Comparison of ENCODE assay signal across 8 cellular contexts in genomic region chr17:83079340-83079747, GRCh38. TPM values are rescaled to one million over a fixed set of nuclear protein-coding genes. Genes with fewer than 3 reads are reported as not detected.
A peak's percentile ranks its signal among the peaks of the same experiment; 100 is the strongest.
DNase-seq lines count a peak whose midpoint lies in the region; ATAC-seq and TF ChIP-seq lines count a peak whose summit lies in the region.

A gene with protein sequence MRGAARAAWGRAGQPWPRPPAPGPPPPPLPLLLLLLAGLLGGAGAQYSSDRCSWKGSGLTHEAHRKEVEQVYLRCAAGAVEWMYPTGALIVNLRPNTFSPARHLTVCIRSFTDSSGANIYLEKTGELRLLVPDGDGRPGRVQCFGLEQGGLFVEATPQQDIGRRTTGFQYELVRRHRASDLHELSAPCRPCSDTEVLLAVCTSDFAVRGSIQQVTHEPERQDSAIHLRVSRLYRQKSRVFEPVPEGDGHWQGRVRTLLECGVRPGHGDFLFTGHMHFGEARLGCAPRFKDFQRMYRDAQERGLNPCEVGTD (plus strand): TSS chr17:83079609. CDS start chr17:83079816, 207 bp downstream.

- TF ChIP-seq POLR2A in HCT116 (IDR thresholded peaks at IDR 0.05; ENCODE audit: borderline replicate concordance, extremely low read depth, insufficient read depth, insufficient read length) = peak; percentile 56

- no peak for TF ChIP-seq RAD21 in HCT116 (IDR thresholded peaks at IDR 0.05; ENCODE audit: low read depth)

- intact Hi-C loops in HCT116 (cut with micrococcal nuclease) = no loop called here

- no peaks in the 10 kb centered on the region for H3K4me1 ChIP-seq in DND-41 (ENCODE audit: insufficient read depth, low read length)
- H3K4me1 ChIP-seq in HCT116 (ENCODE audit: control insufficient read depth in 1 of 2, insufficient read depth in 2 of 2, low read length in 2 of 2) = peaks cover 27 to 40% of the 10 kb centered on the region in 2 experiments
- peaks cover 50% of the 10 kb centered on the region for H3K4me1 ChIP-seq in OCI-LY1 (ENCODE audit: insufficient read depth, low read length, severe bottlenecking)

- H3K27ac ChIP-seq in DND-41 (ENCODE audit: low read length) = no peak within 1 kb of the TSS
- H3K27ac ChIP-seq in HCT116 (ENCODE audit: low read depth, low read length) = peak within 1 kb of the TSS; percentile 78
- no peak within 1 kb of the TSS for H3K27ac ChIP-seq in OCI-LY1 (ENCODE audit: low read depth, low read length, poor library complexity, severe bottlenecking)

- no peaks in the 10 kb centered on the region for H3K27me3 Mint-ChIP-seq in activated T-helper 17 cell treated with anti-CD3 and anti-CD28 coated beads, Interleukin-2, amount 50 U/mL, for 72 hours
- peaks cover 0 to 11% (median 0%) of the 10 kb centered on the region in 5 donors for H3K27me3 Mint-ChIP-seq in naive thymus-derived CD8-positive, alpha-beta T cell
- peaks cover 20% of the 10 kb centered on the region for H3K27me3 Mint-ChIP-seq in stimulated activated naive CD8-positive, alpha-beta T cell treated with anti-CD3 and anti-CD28 coated beads, Interleukin-15, Interleukin-2, amounts not matched to agents 100 ng/mL and 50 ng/mL, for 24 hours

- peak within 1 kb of the TSS in 1 of 2 experiments; percentile 27; a peak in 1 of 4 replicates for H3K4me3 ChIP-seq in DND-41 (ENCODE audit: low read depth in 1 of 2, low read length in 2 of 2)
- peak within 1 kb of the TSS; percentile 44 to 64 for H3K4me3 ChIP-seq in HCT116 (replicated peaks in 1 of 2; ENCODE audit: low read depth in 1 of 2, low read length in 2 of 2)
- peak within 1 kb of the TSS; percentile 65 for H3K4me3 ChIP-seq in OCI-LY1 (ENCODE audit: low read depth, low read length, poor library complexity, severe bottlenecking)
- H3K4me3 ChIP-seq in fibroblast of pulmonary artery (replicated peaks; ENCODE audit: low read depth, low read length) = peak within 1 kb of the TSS; percentile 59

- H2AFZ ChIP-seq in DND-41 (ENCODE audit: low read depth, low read length) = no peak within 1 kb of the TSS
- H2AFZ ChIP-seq in HCT116 (ENCODE audit: low read depth, low read length, poor library complexity, severe bottlenecking) = no peak within 1 kb of the TSS
- H2AFZ ChIP-seq in OCI-LY1 (ENCODE audit: low read length) = no peak within 1 kb of the TSS

- H3K36me3 ChIP-seq in DND-41 (ENCODE audit: insufficient read depth, low read length) (no peaks in the 10 kb centered on the region), HCT116 (ENCODE audit: control insufficient read depth in 1 of 2, insufficient read depth in 2 of 2, low read length in 2 of 2) (peaks cover 0 to 2% of the 10 kb centered on the region in 2 experiments; a peak in 1 of 4 replicates), OCI-LY1 (ENCODE audit: insufficient read depth, low read length) (no peaks in the 10 kb centered on the region)

- H3K27ac Mint-ChIP-seq in activated T-helper 17 cell treated with anti-CD3 and anti-CD28 coated beads, Interleukin-2, amount 50 U/mL, for 72 hours = no peak within 1 kb of the TSS
- H3K27ac Mint-ChIP-seq in naive thymus-derived CD8-positive, alpha-beta T cell = peak within 1 kb of the TSS in 1 of 10 donors; percentile 49
- H3K27ac Mint-ChIP-seq in stimulated activated naive CD8-positive, alpha-beta T cell treated with anti-CD3 and anti-CD28 coated beads, Interleukin-15, Interleukin-2, amounts not matched to agents 100 ng/mL and 50 ng/mL, for 24 hours = no peak within 1 kb of the TSS

- BruUV-seq in HCT116 (replicated peaks; lab: Mats Ljungman, UMichigan) = no TSS peak

- H3K9ac ChIP-seq in DND-41 (ENCODE audit: low read depth, low read length) (no peak within 1 kb of the TSS), HCT116 (ENCODE audit: low read length) (peak within 1 kb of the TSS; percentile 74), OCI-LY1 (ENCODE audit: low read length) (peak within 1 kb of the TSS; percentile 52)

- H3K4me3 Mint-ChIP-seq in activated T-helper 17 cell treated with anti-CD3 and anti-CD28 coated beads, Interleukin-2, amount 50 U/mL, for 72 hours = peak within 1 kb of the TSS; percentile 20
- H3K4me3 Mint-ChIP-seq in naive thymus-derived CD8-positive, alpha-beta T cell = peak within 1 kb of the TSS in 9 of 10 donors; percentile 29 to 75 (median 60)
- H3K4me3 Mint-ChIP-seq in stimulated activated naive CD8-positive, alpha-beta T cell treated with anti-CD3 and anti-CD28 coated beads, Interleukin-15, Interleukin-2, amounts not matched to agents 100 ng/mL and 50 ng/mL, for 24 hours = peak within 1 kb of the TSS; percentile 26

- RAD21 ChIA-PET in HCT116 (lab: Charles Lee; ENCODE audit: low non-redundant PET in 1 of 2, low total read pairs in 2 of 2, uncharacterized antibody in 2 of 2, unreplicated experiment in 2 of 2) = no interaction called here

- CTCF ChIA-PET in HCT116 (lab: Charles Lee) = no interaction called here

- POLR2A ChIA-PET in HCT116 (lab: Charles Lee) = interaction anchor here (0.6 kb wide), 2 partner anchors 31 to 746 kb away, joined by 3 to 4 read pairs; partner anchors contain the start of gene SECTM1
- POLR2A ChIA-PET in naive thymus-derived CD8-positive, alpha-beta T cell (lab: Charles Lee) = interaction anchor here (1.0 to 2.8 kb wide), 2 partner anchors 28 to 93 kb away, joined by 3 to 10 read pairs; no protein-coding TSS in a partner anchor

- H3F3A ChIP-seq in OCI-LY1 (ENCODE audit: insufficient read depth, low read length) = no peaks in the 10 kb centered on the region

- H3K27me3 ChIP-seq in DND-41 (ENCODE audit: insufficient read depth, low read length, poor library complexity) (peaks cover 25% of the 10 kb centered on the region), HCT116 (ENCODE audit: insufficient read depth, low read length) (no peaks in the 10 kb centered on the region), OCI-LY1 (ENCODE audit: insufficient read depth, low read length) (peaks cover 9% of the 10 kb centered on the region; the same call in 1 of the 2 replicates)

- no peaks in the 10 kb centered on the region for H3K79me2 ChIP-seq in DND-41 (ENCODE audit: insufficient read depth, low read length)
- peaks cover 37% of the 10 kb centered on the region for H3K79me2 ChIP-seq in HCT116 (ENCODE audit: insufficient read depth, low read length)
- H3K79me2 ChIP-seq in OCI-LY1 (ENCODE audit: insufficient read depth, low read length) = no peaks in the 10 kb centered on the region

- H3K9me3 Mint-ChIP-seq in activated T-helper 17 cell treated with anti-CD3 and anti-CD28 coated beads, Interleukin-2, amount 50 U/mL, for 72 hours = no peaks in the 10 kb centered on the region
- no peaks in the 10 kb centered on the region for H3K9me3 Mint-ChIP-seq in naive thymus-derived CD8-positive, alpha-beta T cell
- no peaks in the 10 kb centered on the region for H3K9me3 Mint-ChIP-seq in stimulated activated naive CD8-positive, alpha-beta T cell treated with anti-CD3 and anti-CD28 coated beads, Interleukin-15, Interleukin-2, amounts not matched to agents 100 ng/mL and 50 ng/mL, for 24 hours

- 0 out of 2 replicates have a peak, but pooled peaks cover 9% of the 10 kb centered on the region for H4K20me1 ChIP-seq in DND-41 (ENCODE audit: insufficient read depth, low read length)
- peaks cover 11% of the 10 kb centered on the region; the same call in 1 of the 2 replicates for H4K20me1 ChIP-seq in HCT116 (ENCODE audit: insufficient read depth)
- H4K20me1 ChIP-seq in OCI-LY1 (ENCODE audit: insufficient read depth, low read length) = no peaks in the 10 kb centered on the region

- ATAC-seq in DND-41 (ENCODE audit: insufficient read depth, low read depth) (peak; percentile 55), HCT116 (peak; percentile 79), HG02571 (IDR thresholded peaks at IDR 0.05; ENCODE audit: unreplicated experiment) (no peak)
- peak; percentile 36 for ATAC-seq in activated T-helper 17 cell treated with anti-CD3 and anti-CD28 coated beads, Interleukin-2, amount 50 U/mL, for 72 hours (replicated peaks)
- peak; percentile 34 to 38 for ATAC-seq in naive thymus-derived CD8-positive, alpha-beta T cell

- no peaks in the 10 kb centered on the region for H3K9me2 ChIP-seq in HCT116 (ENCODE audit: insufficient read depth)
- no peaks in the 10 kb centered on the region for H3K9me2 ChIP-seq in OCI-LY1 (ENCODE audit: low read depth, low read length)

- TF ChIP-seq CTCF in DND-41 (IDR thresholded peaks at IDR 0.05; ENCODE audit: borderline replicate concordance, extremely low read depth, low read length, poor library complexity, severe bottlenecking) (no peak), HCT116 (IDR thresholded peaks at IDR 0.05 in 2 of 3, conservative IDR thresholded peaks at IDR 0.05 in 1 of 3; ENCODE audit: borderline replicate concordance in 1 of 3, insufficient read depth in 1 of 3, low read depth in 2 of 3, low read length in 2 of 3) (no peak), OCI-LY1 (IDR thresholded peaks at IDR 0.05; ENCODE audit: low read length) (no peak), fibroblast of pulmonary artery (IDR thresholded peaks at IDR 0.05; ENCODE audit: low read length, missing control alignments) (no peak)

- H3K36me3 Mint-ChIP-seq in activated T-helper 17 cell treated with anti-CD3 and anti-CD28 coated beads, Interleukin-2, amount 50 U/mL, for 72 hours (ENCODE audit: low read depth) = peaks cover 30% of the 10 kb centered on the region
- no peaks in the 10 kb centered on the region for H3K36me3 Mint-ChIP-seq in naive thymus-derived CD8-positive, alpha-beta T cell
- H3K36me3 Mint-ChIP-seq in stimulated activated naive CD8-positive, alpha-beta T cell treated with anti-CD3 and anti-CD28 coated beads, Interleukin-15, Interleukin-2, amounts not matched to agents 100 ng/mL and 50 ng/mL, for 24 hours (ENCODE audit: low read depth) = peaks cover 14% of the 10 kb centered on the region

- peak within 1 kb of the TSS; percentile 52 for H3K4me2 ChIP-seq in DND-41 (ENCODE audit: insufficient read depth, low read length)
- peak within 1 kb of the TSS; percentile 88 for H3K4me2 ChIP-seq in HCT116 (ENCODE audit: low read length)
- peak within 1 kb of the TSS; percentile 86 for H3K4me2 ChIP-seq in OCI-LY1 (ENCODE audit: low read length)

- peaks cover 19% of the 10 kb centered on the region for H3K4me1 Mint-ChIP-seq in activated T-helper 17 cell treated with anti-CD3 and anti-CD28 coated beads, Interleukin-2, amount 50 U/mL, for 72 hours
- peaks cover 6 to 34% (median 24%) of the 10 kb centered on the region in 4 donors for H3K4me1 Mint-ChIP-seq in naive thymus-derived CD8-positive, alpha-beta T cell
- H3K4me1 Mint-ChIP-seq in stimulated activated naive CD8-positive, alpha-beta T cell treated with anti-CD3 and anti-CD28 coated beads, Interleukin-15, Interleukin-2, amounts not matched to agents 100 ng/mL and 50 ng/mL, for 24 hours (ENCODE audit: low read depth) = peaks cover 30% of the 10 kb centered on the region

- H3K9me3 ChIP-seq in DND-41 (ENCODE audit: insufficient read depth, low read length, severe bottlenecking) (no peaks in the 10 kb centered on the region), HCT116 (ENCODE audit: control insufficient read depth in 1 of 2, insufficient read depth in 1 of 2, low read depth in 1 of 2, low read length in 2 of 2) (no peaks in the 10 kb centered on the region; a peak in 1 of 4 replicates), OCI-LY1 (ENCODE audit: low read length) (no peaks in the 10 kb centered on the region)

- peak; percentile 37 for DNase-seq in DND-41
- no peak for DNase-seq in HCT116 (ENCODE audit: low read depth, low spot score)
- peak; percentile 62 for DNase-seq in fibroblast of pulmonary artery (ENCODE audit: low read depth)
- DNase-seq in naive thymus-derived CD8-positive, alpha-beta T cell = peak in 8 of 10 donors; percentile 20 to 70 (median 47)

RNA-seq across cellular contexts. Expression of the gene that starts here (rescaled TPM):
- 58.7 TPM for total RNA-seq in HCT116 (2021; ENCODE audit: unreplicated experiment)
- 89.0 and 104 TPM in 2 replicates for polyA plus RNA-seq in HCT116 (2012)
- total RNA-seq in activated T-helper 17 cell treated with anti-CD3 and anti-CD28 coated beads, Interleukin-2, amount 50 U/mL, for 72 hours = 10 to 100 TPM; 21.9 to 43.4 TPM
- total RNA-seq in naive thymus-derived CD8-positive, alpha-beta T cell = 1 to 10 TPM; 4.1 to 4.6 TPM
- 1 to 10 TPM in 2 of 3 donors, under 1 TPM in 1; 0.42 to 4.8 (median 1.3) TPM for polyA plus RNA-seq in naive thymus-derived CD8-positive, alpha-beta T cell

Comparison
In these comparisons a context has a peak if more than half of its experiments do, and no peak if none do; other contexts are left out.
1. RNA of the gene that starts here (total RNA-seq): 58.7 TPM in HCT116 (single experiment) and 21.9 to 43.4 TPM in activated T-helper 17 cell treated with anti-CD3 and anti-CD28 coated beads, Interleukin-2, amount 50 U/mL, for 72 hours; 4.1 to 4.6 TPM in naive thymus-derived CD8-positive, alpha-beta T cell; every median in the first group is over 4 times any median in the second.
2. Peak in every context shown above with its lines, with median percentiles within 50 percentile points of each other: H3K4me2 ChIP-seq and H3K4me3 Mint-ChIP-seq.